Comparison of ENCODE assay signal across 20 cellular contexts in the genomic region with DNA sequence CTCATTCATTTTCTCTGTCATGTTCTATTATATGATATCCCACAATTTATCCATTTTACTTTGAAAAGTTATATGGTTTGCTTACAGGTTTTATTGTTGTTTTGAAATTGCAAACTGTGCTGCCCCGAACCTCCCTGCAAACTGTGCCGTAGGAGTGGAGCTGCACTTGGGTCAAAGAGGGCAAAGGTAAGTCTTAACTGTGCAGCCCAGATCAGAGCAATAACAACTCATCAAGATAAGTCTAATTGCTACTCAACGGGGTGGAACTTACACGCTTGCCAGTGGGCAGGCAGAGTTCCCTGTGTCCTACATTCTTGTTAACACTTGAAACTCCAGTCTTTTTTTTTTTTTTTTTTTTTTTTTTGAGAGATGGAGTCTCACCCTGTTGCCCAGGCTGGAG. TPM values are rescaled to one million over a fixed set of nuclear protein-coding genes. Genes with fewer than 3 reads are reported as not detected.
A peak's percentile ranks its signal among the peaks of the same experiment; 100 is the strongest.
DNase-seq lines count a peak whose midpoint lies in the region; ATAC-seq and TF ChIP-seq lines count a peak whose summit lies in the region.
"Had no signal": no experiment of that assay in that cellular context is flagged by ENCODE, and none has a peak within 500 bp of the region (broad histone marks: within the 10 kb centered on the region; RNA-seq: fewer than 3 reads in every experiment).

No MANE protein-coding gene starts in this region.

- H3K4me1 ChIP-seq in CD8-positive, alpha-beta memory T cell (ENCODE audit: insufficient read depth, low read length) = peaks cover 44% of the 10 kb centered on the region
- H3K4me1 ChIP-seq in left lung = peaks cover 0 to 21% of the 10 kb centered on the region in 2 donors
- H3K4me1 ChIP-seq: esophagus muscularis mucosa, gastroesophageal sphincter, thyroid gland had no signal

- H3K4me1 Mint-ChIP-seq in CD8-positive, alpha-beta memory T cell = peaks cover 36 to 52% (median 52%) of the 10 kb centered on the region in 3 donors
- H3K4me1 Mint-ChIP-seq in activated T-helper 2 cell treated with anti-CD3 and anti-CD28 coated beads, Interferon-gamma antibody, Interleukin-2, Interleukin-4, amounts not matched to agents 10 μg/mL and 5 μg/mL and 100 μg/mL, durations not matched to agents 14 hours and 24 hours and 36 hours (ENCODE audit: low read depth) = peaks cover 41% of the 10 kb centered on the region

- no peak overlapping the region for H3K27ac ChIP-seq in CD8-positive, alpha-beta memory T cell (ENCODE audit: low read depth, low read length)
- no peak overlapping the region for H3K27ac ChIP-seq in left lung
- H3K27ac ChIP-seq: esophagus muscularis mucosa, gastroesophageal sphincter, thyroid gland had no signal

- CTCF ChIA-PET in CD8-positive, alpha-beta memory T cell (lab: Charles Lee) = no interaction called here

- POLR2A ChIA-PET in CD8-positive, alpha-beta memory T cell (lab: Charles Lee) = interaction anchor here (2.5 kb wide), 1 partner anchor 98 kb away, joined by 13 read pairs; no protein-coding TSS in a partner anchor

- intact Hi-C loops in activated T-helper 2 cell treated with anti-CD3 and anti-CD28 coated beads, Interferon-gamma antibody, Interleukin-2, Interleukin-4, amounts not matched to agents 10 μg/mL and 5 μg/mL and 100 μg/mL, durations not matched to agents 14 hours and 24 hours and 36 hours (cut with micrococcal nuclease) = loop anchor here (2.0 kb wide), 1 partner anchor 271 kb away; no protein-coding TSS in a partner anchor
- intact Hi-C loops in left lung (cut with DNase I) = no loop called here

- no peaks in the 10 kb centered on the region for H3K9me3 ChIP-seq in CD8-positive, alpha-beta memory T cell (ENCODE audit: low read length)
- no peaks in the 10 kb centered on the region for H3K9me3 ChIP-seq in left lung
- H3K9me3 ChIP-seq: esophagus muscularis mucosa, gastroesophageal sphincter, thyroid gland had no signal

- H3K36me3 Mint-ChIP-seq in CD8-positive, alpha-beta memory T cell = no peaks in the 10 kb centered on the region
- no peaks in the 10 kb centered on the region for H3K36me3 Mint-ChIP-seq in activated T-helper 2 cell treated with anti-CD3 and anti-CD28 coated beads, Interferon-gamma antibody, Interleukin-2, Interleukin-4, amounts not matched to agents 10 μg/mL and 5 μg/mL and 100 μg/mL, durations not matched to agents 14 hours and 24 hours and 36 hours (ENCODE audit: low read depth)

- no peak overlapping the region for H3K4me3 ChIP-seq in CD8-positive, alpha-beta memory T cell (ENCODE audit: low read length)
- no peak overlapping the region for H3K4me3 ChIP-seq in left lung
- H3K4me3 ChIP-seq: esophagus muscularis mucosa, gastroesophageal sphincter, thyroid gland had no signal

- no peaks in the 10 kb centered on the region for H3K27me3 ChIP-seq in CD8-positive, alpha-beta memory T cell (ENCODE audit: insufficient read depth, low read length, poor library complexity, severe bottlenecking)
- no peaks in the 10 kb centered on the region for H3K27me3 ChIP-seq in left lung
- H3K27me3 ChIP-seq: gastroesophageal sphincter, thyroid gland had no signal

- peak overlapping the region in 1 of 7 donors; percentile 35 for H3K4me3 Mint-ChIP-seq in CD8-positive, alpha-beta memory T cell
- peak overlapping the region; percentile 37 for H3K4me3 Mint-ChIP-seq in activated T-helper 2 cell treated with anti-CD3 and anti-CD28 coated beads, Interferon-gamma antibody, Interleukin-2, Interleukin-4, amounts not matched to agents 10 μg/mL and 5 μg/mL and 100 μg/mL, durations not matched to agents 14 hours and 24 hours and 36 hours (ENCODE audit: low read depth)
- H3K4me3 Mint-ChIP-seq: stimulated activated effector memory CD8-positive, alpha-beta T cell treated with anti-CD3 and anti-CD28 coated beads, Interleukin-12 subunit alpha, Interleukin-12 subunit beta, amount 100 ng/mL, for 72 hours had no signal

- no peak for TF ChIP-seq POLR2A in GM18505 (IDR thresholded peaks at IDR 0.05; ENCODE audit: borderline replicate concordance, extremely low read depth, insufficient read depth, insufficient read length)

- peak; percentile 42 for ATAC-seq in left lung
- no peak for ATAC-seq in GM18519 (IDR thresholded peaks at IDR 0.05; ENCODE audit: low FRiP score, unreplicated experiment)
- ATAC-seq in GM18505 (IDR thresholded peaks at IDR 0.05; ENCODE audit: unreplicated experiment) = no peak
- ATAC-seq: gastroesophageal sphincter; left ventricle myocardium superior; stimulated activated effector memory CD8-positive, alpha-beta T cell treated with anti-CD3 and anti-CD28 coated beads, Interleukin-12 subunit alpha, Interleukin-12 subunit beta, amount 100 ng/mL, for 72 hours had no signal

- H3K9me3 Mint-ChIP-seq in CD8-positive, alpha-beta memory T cell = no peaks in the 10 kb centered on the region
- no peaks in the 10 kb centered on the region for H3K9me3 Mint-ChIP-seq in activated T-helper 2 cell treated with anti-CD3 and anti-CD28 coated beads, Interferon-gamma antibody, Interleukin-2, Interleukin-4, amounts not matched to agents 10 μg/mL and 5 μg/mL and 100 μg/mL, durations not matched to agents 14 hours and 24 hours and 36 hours
- H3K9me3 Mint-ChIP-seq: stimulated activated effector memory CD8-positive, alpha-beta T cell treated with anti-CD3 and anti-CD28 coated beads, Interleukin-12 subunit alpha, Interleukin-12 subunit beta, amount 100 ng/mL, for 72 hours had no signal

- H3K27me3 Mint-ChIP-seq in CD8-positive, alpha-beta memory T cell = no peaks in the 10 kb centered on the region
- no peaks in the 10 kb centered on the region for H3K27me3 Mint-ChIP-seq in activated T-helper 2 cell treated with anti-CD3 and anti-CD28 coated beads, Interferon-gamma antibody, Interleukin-2, Interleukin-4, amounts not matched to agents 10 μg/mL and 5 μg/mL and 100 μg/mL, durations not matched to agents 14 hours and 24 hours and 36 hours (ENCODE audit: low read depth)

- H3K36me3 ChIP-seq in CD8-positive, alpha-beta memory T cell (ENCODE audit: insufficient read depth, low read length) = no peaks in the 10 kb centered on the region
- no peaks in the 10 kb centered on the region for H3K36me3 ChIP-seq in left lung
- H3K36me3 ChIP-seq: esophagus muscularis mucosa, gastroesophageal sphincter, thyroid gland had no signal

- no peak for TF ChIP-seq CTCF in left lung (IDR thresholded peaks at IDR 0.05)

- DNase-seq in AG20443 (ENCODE audit: low spot score) = peak; percentile 4
- no peak for DNase-seq in CD8-positive, alpha-beta memory T cell
- DNase-seq in activated T-helper 2 cell treated with anti-CD3 and anti-CD28 coated beads, Interferon-gamma antibody, Interleukin-2, Interleukin-4, amounts not matched to agents 10 μg/mL and 5 μg/mL and 100 μg/mL, durations not matched to agents 14 hours and 24 hours and 36 hours (ENCODE audit: low spot score) = no peak
- DNase-seq in left lung = peak in 1 of 2 donors; percentile 10
- DNase-seq in germinal center (ENCODE audit: low spot score) = no peak
- no peak for DNase-seq in COLO668 (lab: John Stamatoyannopoulos, UW; ENCODE audit: unreplicated experiment)
- DNase-seq: activated T-cell treated with anti-CD3 and anti-CD28 coated beads, Interleukin-2, amount 50 U/mL, for 48 hours; central memory CD4-positive, alpha-beta T cell; effector CD8-positive, alpha-beta T cell; left ventricle myocardium superior; NCI-H510A; right cardiac atrium; RPMI8226; thyroid gland had no signal

- peak overlapping the region in 5 of 8 donors; percentile 19 to 91 (median 80) for H3K27ac Mint-ChIP-seq in CD8-positive, alpha-beta memory T cell
- peak overlapping the region; percentile 68 for H3K27ac Mint-ChIP-seq in activated T-helper 2 cell treated with anti-CD3 and anti-CD28 coated beads, Interferon-gamma antibody, Interleukin-2, Interleukin-4, amounts not matched to agents 10 μg/mL and 5 μg/mL and 100 μg/mL, durations not matched to agents 14 hours and 24 hours and 36 hours

RNA-seq across cellular contexts. Expression of a gene that starts 33.2 kb away (rescaled TPM):
- not detected for total RNA-seq in CD8-positive, alpha-beta memory T cell
- not detected for polyA plus RNA-seq in CD8-positive, alpha-beta memory T cell
- not detected in 2 replicates for total RNA-seq in activated T-helper 2 cell treated with anti-CD3 and anti-CD28 coated beads, Interferon-gamma antibody, Interleukin-2, Interleukin-4, amounts not matched to agents 10 μg/mL and 5 μg/mL and 100 μg/mL, durations not matched to agents 14 hours and 24 hours and 36 hours
- 1 to 10 TPM; 1.2 to 8.8 TPM for total RNA-seq in left lung
- total RNA-seq: esophagus muscularis mucosa, gastroesophageal sphincter, left ventricle myocardium superior, osteoblast, right cardiac atrium, thyroid gland had no signal

RNA-seq across cellular contexts. Expression of a gene that starts 38.4 kb away (rescaled TPM):
- total RNA-seq in CD8-positive, alpha-beta memory T cell = not detected
- polyA plus RNA-seq in CD8-positive, alpha-beta memory T cell = 1.1 TPM
- not detected in 2 replicates for total RNA-seq in activated T-helper 2 cell treated with anti-CD3 and anti-CD28 coated beads, Interferon-gamma antibody, Interleukin-2, Interleukin-4, amounts not matched to agents 10 μg/mL and 5 μg/mL and 100 μg/mL, durations not matched to agents 14 hours and 24 hours and 36 hours
- 1 to 10 TPM in 1 of 2 donors, not detected in 1; 1.2 TPM for total RNA-seq in left lung
- total RNA-seq: esophagus muscularis mucosa, gastroesophageal sphincter, left ventricle myocardium superior, osteoblast had no signal
